Comparison of ENCODE assay signal across 8 cellular contexts in genomic region chr5:87267574-87268125, GRCh38.
DNase-seq lines count a peak whose midpoint lies in the region; ATAC-seq lines count a peak whose summit lies in the region.

TSS of gene RASA1 (plus strand) at chr5:87267883. CDS start at chr5:87268452, 569 bp downstream.

- ATAC-seq in GM18519 (IDR thresholded peaks at IDR 0.05; ENCODE audit: low FRiP score, unreplicated experiment) (peak; percentile 29), HG03045 (IDR thresholded peaks at IDR 0.05; ENCODE audit: unreplicated experiment) (peak; percentile 62)

- DNase-seq in NCI-H2081 treated with DMSO at 0.1 percent for 48 hours (lab: John Stamatoyannopoulos, UW) (peak; percentile 65), T1000 (lab: John Stamatoyannopoulos, UW) (peak; percentile 79), astrocyte of the hippocampus (ENCODE audit: low read depth, low spot score) (peak; percentile 96), hippocampal formation (lab: John Stamatoyannopoulos, UW) (peak; percentile 93 to 94), retina (peak; percentile 97)
- no peak for DNase-seq in central memory CD4-positive, alpha-beta T cell
